28 cellular contexts compared by ENCODE assay signal in genomic region chr4:44319129-44319528, GRCh38.
"Had no signal": no experiment of that assay in that cellular context is flagged by ENCODE, and none has a peak within 500 bp of the region (broad histone marks: within the 10 kb centered on the region; RNA-seq: fewer than 3 reads in every experiment).

No MANE protein-coding gene starts in this region.

- H3K36me3 ChIP-seq: breast epithelium had no signal

- H3K4me3 ChIP-seq: breast epithelium, K562, SK-N-MC had no signal

- DNase-seq: activated CD4-positive, alpha-beta T cell treated with anti-CD3 and anti-CD28 coated beads for 4 hours; activated CD8-positive, alpha-beta memory T cell treated with anti-CD3 and anti-CD28 coated beads, Interleukin-2, amount 50 U/mL, for 4 hours; activated CD8-positive, alpha-beta T cell treated with anti-CD3 and anti-CD28 coated beads for 36 hours; activated gamma-delta T cell treated with Interleukin-2 at 50 U/mL for 16 hours; activated naive CD4-positive, alpha-beta T cell treated with anti-CD3 and anti-CD28 coated beads, Interleukin-2, amount 10 ng/mL, durations not matched to agents 7 days and 5 days; activated naive CD8-positive, alpha-beta T cell treated with anti-CD3 and anti-CD28 coated beads for 36 hours; activated T-cell treated with anti-CD3 and anti-CD28 coated beads, Interleukin-2, amount 50 U/mL, for 72 hours; anterior cingulate cortex; caudate nucleus; Karpas-422; NCI-H1048; NCI-H1436 treated with DMSO at 0.1 percent for 48 hours; NCI-H1930; NCI-H345; NCI-H510A treated with DMSO at 0.1 percent for 48 hours; NCI-H774; NK-92 treated with Interleukin-12 subunit alpha and Interleukin-12 subunit beta, amount 100 ng/mL, for 24 hours; OCI-M1; RPMI8226; T-cell; T-helper 2 cell; T1000 had no signal

- H3K27me3 ChIP-seq: breast epithelium had no signal

- H3K27ac ChIP-seq: breast epithelium, SK-N-MC had no signal

- H3K9me3 ChIP-seq: breast epithelium had no signal

- ATAC-seq: activated CD4-positive, CD25-positive, alpha-beta regulatory T cell treated with anti-CD3 and anti-CD28 coated beads, Interleukin-2, amount 50 U/mL, for 24 hours; activated CD8-positive, alpha-beta T cell treated with anti-CD3 and anti-CD28 coated beads for 36 hours; activated T-cell treated with anti-CD3 and anti-CD28 coated beads, Interleukin-2, amount 50 U/mL, for 72 hours; K562; Panc1; Right ventricle myocardium inferior; T-cell had no signal

- H3K4me1 ChIP-seq: breast epithelium had no signal
